ENCODE assay signal across 8 cellular contexts in the genomic region with DNA sequence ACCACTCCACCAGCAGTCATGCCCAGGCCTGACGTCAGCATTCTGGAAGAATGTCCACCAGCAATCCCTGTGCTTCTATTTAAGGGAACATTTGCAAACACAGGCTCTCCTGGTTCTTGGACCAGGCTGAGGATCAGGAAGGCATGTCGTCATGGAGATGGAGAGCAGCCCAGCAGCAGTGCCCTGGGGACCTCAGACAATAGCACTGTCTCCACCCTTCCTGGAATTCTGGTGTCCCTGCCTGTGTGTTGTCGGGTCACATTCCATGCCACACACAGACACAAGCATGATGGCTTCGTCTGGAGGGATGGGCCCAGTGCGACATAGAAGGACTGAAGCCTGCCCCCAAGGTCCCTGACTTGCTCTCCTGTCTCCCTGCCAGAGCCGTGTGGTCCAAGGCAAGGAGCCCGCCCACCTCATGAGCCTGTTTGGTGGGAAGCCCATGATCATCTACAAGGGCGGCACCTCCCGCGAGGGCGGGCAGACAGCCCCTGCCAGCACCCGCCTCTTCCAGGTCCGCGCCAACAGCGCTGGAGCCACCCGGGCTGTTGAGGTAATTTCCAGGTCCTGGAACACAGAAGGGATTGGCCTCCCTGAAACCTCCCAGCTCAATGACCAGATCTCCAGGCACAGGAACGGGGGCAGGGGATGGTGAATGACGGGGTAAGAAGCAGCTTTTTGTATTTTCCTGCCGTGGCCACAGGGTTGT. TPM values are rescaled to one million over a fixed set of nuclear protein-coding genes. Genes with fewer than 3 reads are reported as not detected.
DNase-seq lines count a peak whose midpoint lies in the region; ATAC-seq and TF ChIP-seq lines count a peak whose summit lies in the region.

No MANE protein-coding gene starts in this region.

- no peaks in the 10 kb centered on the region for H3K27me3 ChIP-seq in muscle layer of duodenum (ENCODE audit: low read depth, low read length)
- no peaks in the 10 kb centered on the region for H3K27me3 ChIP-seq in uterus

- H3K36me3 ChIP-seq in muscle layer of duodenum (ENCODE audit: control insufficient read depth in 1 of 2, insufficient read depth in 2 of 2, low read length in 2 of 2) (peaks cover 73 to 82% of the 10 kb centered on the region in 2 donors), uterus (no peaks in the 10 kb centered on the region)

- intact Hi-C loops in uterus (cut with DNase I; ENCODE audit: low total_unique reads), result loop anchor here (10.0 kb wide), 1 partner anchor 49 kb away; a partner anchor contains a TSS

- peak in 1 of 2 donors; percentile 48 for TF ChIP-seq POLR2A in uterus (IDR thresholded peaks at IDR 0.05)
- no peak for TF ChIP-seq POLR2A in GM18505 (IDR thresholded peaks at IDR 0.05; ENCODE audit: borderline replicate concordance, extremely low read depth, insufficient read depth, insufficient read length)

- H3K4me1 ChIP-seq in muscle layer of duodenum (ENCODE audit: control insufficient read depth in 1 of 2, insufficient read depth in 2 of 2, low read length in 2 of 2) (peaks cover 9 to 34% of the 10 kb centered on the region in 2 donors), uterus (peaks cover 3 to 15% of the 10 kb centered on the region in 2 donors)

- ATAC-seq in HG03457 (IDR thresholded peaks at IDR 0.05; ENCODE audit: unreplicated experiment) (no peak), GM18505 (IDR thresholded peaks at IDR 0.05; ENCODE audit: unreplicated experiment) (no peak)

- peak overlapping the region in 1 of 2 donors; percentile 27 for H3K4me3 ChIP-seq in muscle layer of duodenum (ENCODE audit: low read depth in 1 of 2, low read length in 2 of 2)
- no peak overlapping the region for H3K4me3 ChIP-seq in uterus

- H3K27ac ChIP-seq in muscle layer of duodenum (ENCODE audit: low read length) (peak overlapping the region; percentile 92), uterus (peak overlapping the region; percentile 82 to 98)

- H3K9me3 ChIP-seq in muscle layer of duodenum (ENCODE audit: control insufficient read depth in 1 of 2, low read length in 2 of 2) (no peaks in the 10 kb centered on the region), uterus (no peaks in the 10 kb centered on the region)

- peak; percentile 46 for DNase-seq in DMS153 (lab: John Stamatoyannopoulos, UW)
- no peak for DNase-seq in DMS153 treated with DMSO at 0.1 percent for 48 hours (lab: John Stamatoyannopoulos, UW; ENCODE audit: unreplicated experiment)
- peak; percentile 94 for DNase-seq in fibroblast of peridontal ligament (ENCODE audit: extremely low read depth)
- peak; percentile 92 to 93 for DNase-seq in uterus
- DNase-seq in NCI-H1105 treated with DMSO at 0.1 percent for 48 hours (lab: John Stamatoyannopoulos, UW), result no peak

- TF ChIP-seq CTCF in uterus (IDR thresholded peaks at IDR 0.05), result no peak

RNA-seq across cellular contexts. Expression of a gene that starts 43.8 kb away (rescaled TPM):
- total RNA-seq in uterus, result 100 to 1,000 TPM; 143 to 299 (median 158) TPM

RNA-seq across cellular contexts. Expression of a gene that starts 58.3 kb away (rescaled TPM):
- total RNA-seq in uterus, result 1,000 to 10,000 TPM in 2 of 4 donors, 100 to 1,000 TPM in 2; 567 to 1,619 (median 884) TPM

Comparison
In these comparisons a context has a peak if more than half of its experiments do, and no peak if none do; other contexts are left out.
1. DNase-seq: peak in DMS153 (single experiment), fibroblast of peridontal ligament (single experiment) and uterus (2 of 2); none in DMS153 treated with DMSO at 0.1 percent for 48 hours (single experiment) and NCI-H1105 treated with DMSO at 0.1 percent for 48 hours (single experiment).